Comparison of ENCODE assay signal across 1 cellular context in genomic region chr11:61814958-61815789, GRCh38.
A peak's percentile ranks its signal among the peaks of the same experiment; 100 is the strongest.
TF ChIP-seq lines count a peak whose summit lies in the region.

No MANE protein-coding gene starts in this region.

TF ChIP-seq in K562, 482 proteins besides CTCF, POLR2A, EP300 and RAD21 (continues in another document):
- TF ChIP-seq ZMIZ1 (IDR thresholded peaks at IDR 0.05; ENCODE audit: low read depth in 2 of 2, low read length in 2 of 2) = peak in 1 of 2 experiments; percentile 29; a peak in 1 of 4 replicates
- TF ChIP-seq ZNF79 (CRISPR knock-in tag; IDR thresholded peaks at IDR 0.05; ENCODE audit: low read depth) = no peak
- peak; percentile 48 for TF ChIP-seq CEBPG (CRISPR knock-in tag; IDR thresholded peaks at IDR 0.05)
- TF ChIP-seq CEBPG (tag; conservative IDR thresholded peaks at IDR 0.05 in 1 of 2, IDR thresholded peaks at IDR 0.05 in 1 of 2) = peak in 1 of 2 experiments; percentile 46; a peak in 2 of 4 replicates
- no peak for TF ChIP-seq RREB1 (CRISPR knock-in tag; IDR thresholded peaks at IDR 0.05)
- TF ChIP-seq PREB (CRISPR knock-in tag; IDR thresholded peaks at IDR 0.05) = no peak
- peak; percentile 99 for TF ChIP-seq POLR2AphosphoS2 (IDR thresholded peaks at IDR 0.05; ENCODE audit: low read length)
- TF ChIP-seq WHSC1 (IDR thresholded peaks at IDR 0.05; ENCODE audit: low read length) = no peak
- TF ChIP-seq SMARCA4 (IDR thresholded peaks at IDR 0.05) = peak; percentile 63
- TF ChIP-seq NR0B1 (IDR thresholded peaks at IDR 0.05; ENCODE audit: partially characterized antibody) = no peak
- TF ChIP-seq KDM2B (CRISPR knock-in tag; IDR thresholded peaks at IDR 0.05) = no peak
- no peak for TF ChIP-seq ZBTB5 (IDR thresholded peaks at IDR 0.05)
- no peak for TF ChIP-seq HDAC8 (tag; IDR thresholded peaks at IDR 0.05)
- TF ChIP-seq HNRNPUL1 (IDR thresholded peaks at IDR 0.05; ENCODE audit: low read length) = no peak
- no peak for TF ChIP-seq ZNF165 (CRISPR knock-in tag; IDR thresholded peaks at IDR 0.05; ENCODE audit: borderline replicate concordance)
- no peak for TF ChIP-seq KLF13 (tag; IDR thresholded peaks at IDR 0.05; ENCODE audit: borderline replicate concordance, low read depth)
- TF ChIP-seq ZNF830 (CRISPR knock-in tag; IDR thresholded peaks at IDR 0.05) = no peak; the same call in 1 of the 2 replicates
- TF ChIP-seq HMBOX1 (IDR thresholded peaks at IDR 0.05) = no peak
- no peak; the same call in 1 of the 2 replicates for TF ChIP-seq ZKSCAN8 (CRISPR knock-in tag; IDR thresholded peaks at IDR 0.05)
- TF ChIP-seq SMARCE1 (IDR thresholded peaks at IDR 0.05) = peak; percentile 25; the same call in 1 of the 2 replicates
- TF ChIP-seq NR2F6 (CRISPR knock-in tag; IDR thresholded peaks at IDR 0.05) = no peak
- TF ChIP-seq MYBL2 (IDR thresholded peaks at IDR 0.05; ENCODE audit: low read depth) = no peak
- no peak for TF ChIP-seq MYBL2 (CRISPR knock-in tag; IDR thresholded peaks at IDR 0.05; ENCODE audit: borderline replicate concordance)
- TF ChIP-seq PHB (CRISPR knock-in tag; IDR thresholded peaks at IDR 0.05) = peak; percentile 61; the same call in 1 of the 2 replicates
- no peak for TF ChIP-seq ASH1L (IDR thresholded peaks at IDR 0.05; ENCODE audit: borderline replicate concordance, low read depth, partially characterized antibody)
- TF ChIP-seq MEF2D (tag; conservative IDR thresholded peaks at IDR 0.05; ENCODE audit: low read depth) = no peak; the same call in 1 of the 2 replicates
- TF ChIP-seq ZNF408 (CRISPR knock-in tag; IDR thresholded peaks at IDR 0.05; ENCODE audit: low read depth) = no peak
- TF ChIP-seq ZNF316 (IDR thresholded peaks at IDR 0.05) = no peak
- TF ChIP-seq ZNF655 (CRISPR knock-in tag; IDR thresholded peaks at IDR 0.05) = no peak
- no peak for TF ChIP-seq TFAM (CRISPR knock-in tag; conservative IDR thresholded peaks at IDR 0.05)
- no peak; the same call in none of the 2 replicates for TF ChIP-seq MBD2 (IDR thresholded peaks at IDR 0.05; ENCODE audit: borderline replicate concordance, low read depth)
- peak; percentile 88 to 89 for TF ChIP-seq MLLT1 (IDR thresholded peaks at IDR 0.05)
- TF ChIP-seq POLR2G (IDR thresholded peaks at IDR 0.05; ENCODE audit: low read depth, low read length) = peak; percentile 90
- 0 out of 2 replicates have a peak, but pooled peaks have one; percentile 6 for TF ChIP-seq GABPA (tag; conservative IDR thresholded peaks at IDR 0.05; ENCODE audit: low read depth)
